Comparison of ENCODE assay signal across 12 cellular contexts in genomic region chr3:192170659-192171058, GRCh38.
"Had no signal": no experiment of that assay in that cellular context is flagged by ENCODE, and none has a peak within 500 bp of the region (broad histone marks: within the 10 kb centered on the region; RNA-seq: fewer than 3 reads in every experiment).

No MANE protein-coding gene starts in this region.

- H3K9me3 Mint-ChIP-seq: type B pancreatic cell had no signal

- H3K4me3 Mint-ChIP-seq: immature natural killer cell; naive thymus-derived CD8-positive, alpha-beta T cell; type B pancreatic cell had no signal

- DNase-seq: activated naive CD4-positive, alpha-beta T cell treated with anti-CD3 and anti-CD28 coated beads, Interleukin-2, amount 50 U/mL, for 16 hours; activated T-cell treated with anti-CD3 and anti-CD28 coated beads, Interleukin-2, amount 50 U/mL, for 1 hour; immature natural killer cell; left colon; mucosa of descending colon; naive thymus-derived CD8-positive, alpha-beta T cell; stimulated activated naive CD4-positive, alpha-beta T cell treated with Interleukin-2 at 50 U/mL for 16 hours had no signal

- H3K27ac Mint-ChIP-seq: immature natural killer cell; naive thymus-derived CD8-positive, alpha-beta T cell; type B pancreatic cell had no signal

- H3K27me3 ChIP-seq: suprapubic skin had no signal

- H3K4me1 Mint-ChIP-seq: immature natural killer cell; naive thymus-derived CD8-positive, alpha-beta T cell had no signal

- H3K27me3 Mint-ChIP-seq: type B pancreatic cell had no signal

- H3K4me1 ChIP-seq: prostate gland, suprapubic skin had no signal

- ATAC-seq: left colon; mucosa of descending colon; naive thymus-derived CD8-positive, alpha-beta T cell; sciatic nerve had no signal

- H3K4me3 ChIP-seq: mucosa of descending colon, prostate gland, SK-N-MC, suprapubic skin had no signal

- H3K9me3 ChIP-seq: mucosa of descending colon, prostate gland, suprapubic skin had no signal

- H3K27ac ChIP-seq: prostate gland, SK-N-MC, suprapubic skin had no signal

- H3K36me3 ChIP-seq: prostate gland, suprapubic skin had no signal

- H3K36me3 Mint-ChIP-seq: immature natural killer cell; naive thymus-derived CD8-positive, alpha-beta T cell; type B pancreatic cell had no signal
